Comparison of ENCODE assay signal across 2 cellular contexts in the genomic region with DNA sequence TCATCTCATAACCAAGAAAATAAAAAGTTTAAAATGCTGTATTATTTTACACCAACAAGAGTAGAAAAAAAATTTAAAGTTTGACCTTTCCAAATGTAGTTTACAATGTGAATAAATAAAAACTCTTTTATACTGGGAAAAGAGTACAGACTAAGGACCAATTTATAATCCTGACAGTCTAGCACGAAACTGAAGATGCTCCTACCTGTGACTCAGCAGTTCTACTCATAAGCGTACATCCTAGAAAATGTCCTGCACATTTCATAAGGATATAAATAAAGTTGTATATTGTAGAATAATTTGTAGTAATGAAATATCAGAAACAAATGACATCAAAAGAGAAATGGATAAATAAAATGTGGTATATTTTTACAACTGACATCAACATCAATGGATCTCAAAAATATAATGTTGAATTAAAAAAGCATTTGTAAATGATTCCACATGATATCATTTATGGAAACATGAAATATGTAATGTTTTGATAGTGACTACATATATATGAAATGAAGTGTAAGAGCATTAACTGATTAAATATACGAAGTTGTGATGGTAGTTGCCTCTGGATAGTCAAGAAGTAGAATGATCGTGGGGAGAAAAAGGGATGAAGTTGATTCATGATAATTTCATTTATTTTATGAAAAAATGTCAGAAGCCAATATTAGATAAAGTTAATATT.
TF ChIP-seq lines count a peak whose summit lies in the region.

No MANE protein-coding gene starts in this region.

TF ChIP-seq in IMR-90, 13 proteins besides CTCF, POLR2A, EP300 and RAD21 (continued from another document):
- TF ChIP-seq, protein P1, sequence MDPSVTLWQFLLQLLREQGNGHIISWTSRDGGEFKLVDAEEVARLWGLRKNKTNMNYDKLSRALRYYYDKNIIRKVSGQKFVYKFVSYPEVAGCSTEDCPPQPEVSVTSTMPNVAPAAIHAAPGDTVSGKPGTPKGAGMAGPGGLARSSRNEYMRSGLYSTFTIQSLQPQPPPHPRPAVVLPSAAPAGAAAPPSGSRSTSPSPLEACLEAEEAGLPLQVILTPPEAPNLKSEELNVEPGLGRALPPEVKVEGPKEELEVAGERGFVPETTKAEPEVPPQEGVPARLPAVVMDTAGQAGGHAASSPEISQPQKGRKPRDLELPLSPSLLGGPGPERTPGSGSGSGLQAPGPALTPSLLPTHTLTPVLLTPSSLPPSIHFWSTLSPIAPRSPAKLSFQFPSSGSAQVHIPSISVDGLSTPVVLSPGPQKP (IDR thresholded peaks at IDR 0.05; ENCODE audit: borderline replicate concordance, low read depth, low read length), result no peak
- TF ChIP-seq RFX5 (IDR thresholded peaks at IDR 0.05; ENCODE audit: low read depth, low read length), result no peak
- TF ChIP-seq, protein P2, sequence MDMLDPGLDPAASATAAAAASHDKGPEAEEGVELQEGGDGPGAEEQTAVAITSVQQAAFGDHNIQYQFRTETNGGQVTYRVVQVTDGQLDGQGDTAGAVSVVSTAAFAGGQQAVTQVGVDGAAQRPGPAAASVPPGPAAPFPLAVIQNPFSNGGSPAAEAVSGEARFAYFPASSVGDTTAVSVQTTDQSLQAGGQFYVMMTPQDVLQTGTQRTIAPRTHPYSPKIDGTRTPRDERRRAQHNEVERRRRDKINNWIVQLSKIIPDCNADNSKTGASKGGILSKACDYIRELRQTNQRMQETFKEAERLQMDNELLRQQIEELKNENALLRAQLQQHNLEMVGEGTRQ (IDR thresholded peaks at IDR 0.05; ENCODE audit: low read depth, low read length), result no peak
- TF ChIP-seq MAFK (IDR thresholded peaks at IDR 0.05; ENCODE audit: low read depth, low read length), result 0 out of 2 replicates have a peak, but pooled peaks have one; percentile 32
- TF ChIP-seq CHD1 (IDR thresholded peaks at IDR 0.05; ENCODE audit: low read depth, low read length), result no peak
- TF ChIP-seq NFE2L2 (IDR thresholded peaks at IDR 0.05; ENCODE audit: low read depth, low read length), result peak; percentile 89

TF ChIP-seq in SK-N-SH, 30 proteins besides CTCF, POLR2A, EP300 and RAD21 (continued from another document):
- TF ChIP-seq, protein P3, sequence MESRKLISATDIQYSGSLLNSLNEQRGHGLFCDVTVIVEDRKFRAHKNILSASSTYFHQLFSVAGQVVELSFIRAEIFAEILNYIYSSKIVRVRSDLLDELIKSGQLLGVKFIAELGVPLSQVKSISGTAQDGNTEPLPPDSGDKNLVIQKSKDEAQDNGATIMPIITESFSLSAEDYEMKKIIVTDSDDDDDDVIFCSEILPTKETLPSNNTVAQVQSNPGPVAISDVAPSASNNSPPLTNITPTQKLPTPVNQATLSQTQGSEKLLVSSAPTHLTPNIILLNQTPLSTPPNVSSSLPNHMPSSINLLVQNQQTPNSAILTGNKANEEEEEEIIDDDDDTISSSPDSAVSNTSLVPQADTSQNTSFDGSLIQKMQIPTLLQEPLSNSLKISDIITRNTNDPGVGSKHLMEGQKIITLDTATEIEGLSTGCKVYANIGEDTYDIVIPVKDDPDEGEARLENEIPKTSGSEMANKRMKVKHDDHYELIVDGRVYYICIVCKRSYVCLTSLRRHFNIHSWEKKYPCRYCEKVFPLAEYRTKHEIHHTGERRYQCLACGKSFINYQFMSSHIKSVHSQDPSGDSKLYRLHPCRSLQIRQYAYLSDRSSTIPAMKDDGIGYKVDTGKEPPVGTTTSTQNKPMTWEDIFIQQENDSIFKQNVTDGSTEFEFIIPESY (IDR thresholded peaks at IDR 0.05; ENCODE audit: borderline replicate concordance, low read depth), result no peak
- TF ChIP-seq, protein P2 (IDR thresholded peaks at IDR 0.05; ENCODE audit: borderline replicate concordance, low read depth, low read length), result no peak
- TF ChIP-seq, protein P4, sequence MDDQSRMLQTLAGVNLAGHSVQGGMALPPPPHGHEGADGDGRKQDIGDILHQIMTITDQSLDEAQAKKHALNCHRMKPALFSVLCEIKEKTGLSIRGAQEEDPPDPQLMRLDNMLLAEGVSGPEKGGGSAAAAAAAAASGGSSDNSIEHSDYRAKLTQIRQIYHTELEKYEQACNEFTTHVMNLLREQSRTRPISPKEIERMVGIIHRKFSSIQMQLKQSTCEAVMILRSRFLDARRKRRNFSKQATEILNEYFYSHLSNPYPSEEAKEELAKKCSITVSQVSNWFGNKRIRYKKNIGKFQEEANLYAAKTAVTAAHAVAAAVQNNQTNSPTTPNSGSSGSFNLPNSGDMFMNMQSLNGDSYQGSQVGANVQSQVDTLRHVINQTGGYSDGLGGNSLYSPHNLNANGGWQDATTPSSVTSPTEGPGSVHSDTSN (IDR thresholded peaks at IDR 0.05), result peak; percentile 56; the same call in 1 of the 2 replicates
- TF ChIP-seq SIN3A (IDR thresholded peaks at IDR 0.05; ENCODE audit: borderline replicate concordance, low read depth, low read length), result no peak
TF ChIP-seq in SK-N-SH: peak in this region for 1.
